In genomic region chr4:189988892-189989431, GRCh38 we compare ENCODE assay signal across 25 cellular contexts. TPM values are rescaled to one million over a fixed set of nuclear protein-coding genes. Genes with fewer than 3 reads are reported as not detected.
"Had no signal": no experiment of that assay in that cellular context is flagged by ENCODE, and none has a peak within 500 bp of the region (broad histone marks: within the 10 kb centered on the region; RNA-seq: fewer than 3 reads in every experiment).

No MANE protein-coding gene starts in this region.

- H3K27me3 Mint-ChIP-seq: activated CD4-positive, alpha-beta memory T cell treated with anti-CD3 and anti-CD28 coated beads, Interleukin-2, amount 10 ng/mL, durations not matched to agents 7 days and 5 days; activated naive CD8-positive, alpha-beta T cell treated with anti-CD3 and anti-CD28 coated beads, Interleukin-2, amount 10 ng/mL, durations not matched to agents 7 days and 5 days had no signal

- H3K4me1 ChIP-seq: body of pancreas, left ventricle myocardium inferior, prostate gland, right atrium auricular region, tibial artery had no signal

- ATAC-seq: activated CD8-positive, alpha-beta memory T cell treated with anti-CD3 and anti-CD28 coated beads, Interleukin-2, amount 10 ng/mL, durations not matched to agents 7 days and 5 days; body of pancreas; stimulated activated naive CD8-positive, alpha-beta T cell treated with anti-CD3 and anti-CD28 coated beads, Interleukin-15, Interleukin-2, amounts not matched to agents 100 U/mL and 50 U/mL, for 24 hours had no signal

- H3K27ac Mint-ChIP-seq: activated CD4-positive, alpha-beta memory T cell treated with anti-CD3 and anti-CD28 coated beads, Interleukin-2, amount 10 ng/mL, durations not matched to agents 7 days and 5 days; activated CD8-positive, alpha-beta memory T cell treated with anti-CD3 and anti-CD28 coated beads, Interleukin-2, amount 10 ng/mL, durations not matched to agents 7 days and 5 days; activated naive CD8-positive, alpha-beta T cell treated with anti-CD3 and anti-CD28 coated beads, Interleukin-2, amount 10 ng/mL, durations not matched to agents 7 days and 5 days; T-helper 2 cell treated with Interferon-gamma antibody and Interleukin-4, amounts not matched to agents 5 μg/mL and 100 μg/mL, for 36 hours had no signal

- H3K27me3 ChIP-seq: body of pancreas, right atrium auricular region, tibial artery had no signal

- H3K9me3 Mint-ChIP-seq: activated CD4-positive, alpha-beta memory T cell treated with anti-CD3 and anti-CD28 coated beads, Interleukin-2, amount 10 ng/mL, durations not matched to agents 7 days and 5 days; activated naive CD8-positive, alpha-beta T cell treated with anti-CD3 and anti-CD28 coated beads, Interleukin-2, amount 10 ng/mL, durations not matched to agents 7 days and 5 days; T-helper 2 cell treated with Interferon-gamma antibody and Interleukin-4, amounts not matched to agents 5 μg/mL and 100 μg/mL, for 36 hours had no signal

- H3K4me1 Mint-ChIP-seq: activated CD4-positive, alpha-beta memory T cell treated with anti-CD3 and anti-CD28 coated beads, Interleukin-2, amount 10 ng/mL, durations not matched to agents 7 days and 5 days; activated CD8-positive, alpha-beta memory T cell treated with anti-CD3 and anti-CD28 coated beads, Interleukin-2, amount 10 ng/mL, durations not matched to agents 7 days and 5 days had no signal

- H3K36me3 Mint-ChIP-seq: activated CD8-positive, alpha-beta memory T cell treated with anti-CD3 and anti-CD28 coated beads, Interleukin-2, amount 10 ng/mL, durations not matched to agents 7 days and 5 days; activated naive CD8-positive, alpha-beta T cell treated with anti-CD3 and anti-CD28 coated beads, Interleukin-2, amount 10 ng/mL, durations not matched to agents 7 days and 5 days had no signal

- FAIRE-seq: frontal cortex, keratinocyte, TTC549 had no signal

- H3K9me3 ChIP-seq: body of pancreas, prostate gland, right atrium auricular region, tibial artery had no signal

- H3K4me3 Mint-ChIP-seq: activated CD4-positive, alpha-beta memory T cell treated with anti-CD3 and anti-CD28 coated beads, Interleukin-2, amount 10 ng/mL, durations not matched to agents 7 days and 5 days; activated CD8-positive, alpha-beta memory T cell treated with anti-CD3 and anti-CD28 coated beads, Interleukin-2, amount 10 ng/mL, durations not matched to agents 7 days and 5 days; activated naive CD8-positive, alpha-beta T cell treated with anti-CD3 and anti-CD28 coated beads, Interleukin-2, amount 10 ng/mL, durations not matched to agents 7 days and 5 days; T-helper 2 cell treated with Interferon-gamma antibody and Interleukin-4, amounts not matched to agents 5 μg/mL and 100 μg/mL, for 36 hours had no signal

- H3K4me3 ChIP-seq: body of pancreas, left ventricle myocardium inferior, prostate gland, right atrium auricular region, tibial artery had no signal

- H3K27ac ChIP-seq: body of pancreas, left ventricle myocardium inferior, prostate gland, right atrium auricular region, tibial artery had no signal

- DNase-seq: activated CD4-positive, alpha-beta memory T cell treated with anti-CD3 and anti-CD28 coated beads, Interleukin-2, amount 10 ng/mL, durations not matched to agents 7 days and 5 days; activated CD8-positive, alpha-beta memory T cell treated with anti-CD3 and anti-CD28 coated beads, Interleukin-2, amount 10 ng/mL, durations not matched to agents 7 days and 5 days; activated naive CD8-positive, alpha-beta T cell treated with anti-CD3 and anti-CD28 coated beads, Interleukin-2, amount 10 ng/mL, durations not matched to agents 7 days and 5 days; body of pancreas; hypothalamus; left ventricle myocardium inferior; mammary epithelial cell; occipital lobe; stimulated activated CD4-positive, alpha-beta T cell treated with anti-CD3 and anti-CD28 coated beads, Interleukin-2, amount 100 ng/mL, for 24 hours; stimulated activated naive CD8-positive, alpha-beta T cell treated with anti-CD3 and anti-CD28 coated beads, Interleukin-15, Interleukin-2, amounts not matched to agents 100 U/mL and 50 U/mL, for 24 hours; substantia nigra; tibial artery had no signal

- H3K36me3 ChIP-seq: left ventricle myocardium inferior, prostate gland, right atrium auricular region, tibial artery had no signal

RNA-seq across cellular contexts. Expression of gene FRG2, which starts 38.1 kb away (rescaled TPM):
- total RNA-seq: activated CD4-positive, alpha-beta memory T cell treated with anti-CD3 and anti-CD28 coated beads, Interleukin-2, amount 10 ng/mL, durations not matched to agents 7 days and 5 days; activated CD8-positive, alpha-beta memory T cell treated with anti-CD3 and anti-CD28 coated beads, Interleukin-2, amount 10 ng/mL, durations not matched to agents 7 days and 5 days; activated naive CD8-positive, alpha-beta T cell treated with anti-CD3 and anti-CD28 coated beads, Interleukin-2, amount 10 ng/mL, durations not matched to agents 7 days and 5 days; body of pancreas; cardiac septum; dermis microvascular lymphatic vessel endothelial cell; epithelial cell of proximal tubule; frontal cortex; left ventricle myocardium inferior; mammary epithelial cell; myocyte; occipital lobe; prostate gland; right atrium auricular region; skeletal muscle tissue; urinary bladder had no signal
- polyA plus RNA-seq: keratinocyte, mammary epithelial cell, neural cell, urinary bladder had no signal
